8 cellular contexts compared by ENCODE assay signal in genomic region chr22:40855960-40856512, GRCh38. TPM values are rescaled to one million over a fixed set of nuclear protein-coding genes. Genes with fewer than 3 reads are reported as not detected.
DNase-seq lines count a peak whose midpoint lies in the region; ATAC-seq and TF ChIP-seq lines count a peak whose summit lies in the region.

No MANE protein-coding gene starts in this region.

- peaks cover 66% of the 10 kb centered on the region for H3K4me1 Mint-ChIP-seq in CD8-positive, alpha-beta T cell (ENCODE audit: low read depth)

- peaks cover 38% of the 10 kb centered on the region for H3K36me3 Mint-ChIP-seq in CD8-positive, alpha-beta T cell

- H3K27me3 ChIP-seq in CD8-positive, alpha-beta T cell (ENCODE audit: insufficient read depth, low read length): no peaks in the 10 kb centered on the region
- no peaks in the 10 kb centered on the region for H3K27me3 ChIP-seq in SJCRH30
- H3K27me3 ChIP-seq in layer of hippocampus (ENCODE audit: control insufficient read depth, insufficient read depth, low read length): no peaks in the 10 kb centered on the region

- H3K27me3 Mint-ChIP-seq in CD8-positive, alpha-beta T cell (ENCODE audit: low read depth): no peaks in the 10 kb centered on the region

- CTCF ChIA-PET in CD8-positive, alpha-beta T cell (lab: Charles Lee): interaction anchor here (1.0 to 2.3 kb wide), 4 partner anchors 27 to 173 kb away, joined by 3 to 6 read pairs (median 5); no protein-coding TSS in a partner anchor

- H3K4me3 Mint-ChIP-seq in CD8-positive, alpha-beta T cell: peak overlapping the region; percentile 98

- H3K9me3 Mint-ChIP-seq in CD8-positive, alpha-beta T cell: no peaks in the 10 kb centered on the region

- peak in 1 of 7 experiments; percentile 38 for DNase-seq in CD8-positive, alpha-beta T cell
- DNase-seq in SJCRH30: peak; percentile 35 to 49
- no peak for DNase-seq in stimulated activated naive CD8-positive, alpha-beta T cell treated with anti-CD3 and anti-CD28 coated beads, Interleukin-15, Interleukin-2, amounts not matched to agents 100 U/mL and 50 U/mL, for 24 hours
- DNase-seq in 8988T: no peak

- POLR2A ChIA-PET in CD8-positive, alpha-beta T cell (lab: Charles Lee): interaction anchor here (0.7 to 1.6 kb wide), 13 partner anchors 22 to 734 kb away, joined by 3 to 7 read pairs (median 4); partner anchors contain the start of genes ACO2, EP300, MRTFA and PHF5A

- TF ChIP-seq CTCF in CD8-positive, alpha-beta T cell (IDR thresholded peaks at IDR 0.05): no peak

- peak; percentile 12 for ATAC-seq in CD8-positive, alpha-beta T cell
- peak; percentile 30 for ATAC-seq in GM18907 (IDR thresholded peaks at IDR 0.05; ENCODE audit: unreplicated experiment)
- ATAC-seq in HG03139 (IDR thresholded peaks at IDR 0.05; ENCODE audit: unreplicated experiment): peak; percentile 15
- ATAC-seq in stimulated activated naive CD8-positive, alpha-beta T cell treated with anti-CD3 and anti-CD28 coated beads, Interleukin-15, Interleukin-2, amounts not matched to agents 100 U/mL and 50 U/mL, for 24 hours: peak; percentile 11

- H3K27ac Mint-ChIP-seq in CD8-positive, alpha-beta T cell: peak overlapping the region; percentile 100

- H3K4me3 ChIP-seq in CD8-positive, alpha-beta T cell (ENCODE audit: low read depth, low read length): peak overlapping the region; percentile 85
- peak overlapping the region; percentile 81 for H3K4me3 ChIP-seq in SJCRH30

- H3K27ac ChIP-seq in CD8-positive, alpha-beta T cell (ENCODE audit: low read depth, low read length): peak overlapping the region; percentile 97
- H3K27ac ChIP-seq in SJCRH30: peak overlapping the region; percentile 99
- H3K27ac ChIP-seq in cingulate gyrus (ENCODE audit: low read depth, low read length): peak overlapping the region; percentile 100
- peak overlapping the region; percentile 100 for H3K27ac ChIP-seq in layer of hippocampus (ENCODE audit: low read depth, low read length)

- H3K4me1 ChIP-seq in CD8-positive, alpha-beta T cell (ENCODE audit: insufficient read depth, low read length): peaks cover 43% of the 10 kb centered on the region
- H3K4me1 ChIP-seq in SJCRH30: peaks cover 6% of the 10 kb centered on the region; the same call in 1 of the 2 replicates

- intact Hi-C loops in CD8-positive, alpha-beta T cell (cut with DNase I, micrococcal nuclease): loop anchor here (1.0 to 10.0 kb wide), 12 partner anchors 37 to 1324 kb away; partner anchors contain the start of genes MRTFA (in 2 of the 2), POLR3H (in 2 of the 2), RBX1 (in 2 of the 2) and L3MBTL2 (in 1 of the 2)

- H3K36me3 ChIP-seq in CD8-positive, alpha-beta T cell (ENCODE audit: insufficient read depth, low read length): peaks cover 4% of the 10 kb centered on the region
- peaks cover 5% of the 10 kb centered on the region; the same call in 1 of the 2 replicates for H3K36me3 ChIP-seq in SJCRH30

- H3K9me3 ChIP-seq in CD8-positive, alpha-beta T cell (ENCODE audit: low read length): no peaks in the 10 kb centered on the region
- no peaks in the 10 kb centered on the region for H3K9me3 ChIP-seq in SJCRH30 (replicated peaks)

RNA-seq across cellular contexts. Expression of gene ST13, which starts 0.4 kb away (rescaled TPM):
- total RNA-seq in CD8-positive, alpha-beta T cell: 100 to 1,000 TPM; 143 to 160 TPM
- total RNA-seq in SJCRH30 (2014; rRNA removed; shearing (Covaris generic)): 245 and 285 TPM in 2 replicates

RNA-seq across cellular contexts. Expression of gene XPNPEP3, which starts 0.9 kb away (rescaled TPM):
- 10 to 100 TPM; 13.9 to 15.2 TPM for total RNA-seq in CD8-positive, alpha-beta T cell
- total RNA-seq in SJCRH30 (2014; rRNA removed; shearing (Covaris generic)): 17.3 and 18.2 TPM in 2 replicates

RNA-seq across cellular contexts. Expression of gene DNAJB7, which starts 5.9 kb away (rescaled TPM):
- not detected for total RNA-seq in CD8-positive, alpha-beta T cell
- not detected in 2 replicates for total RNA-seq in SJCRH30 (2014; rRNA removed; shearing (Covaris generic))

RNA-seq across cellular contexts. Expression of gene SLC25A17, which starts 36.9 kb away (rescaled TPM):
- 1 to 10 TPM; 3.2 to 4.0 TPM for total RNA-seq in CD8-positive, alpha-beta T cell
- 37.0 and 37.9 TPM in 2 replicates for total RNA-seq in SJCRH30 (2014; rRNA removed; shearing (Covaris generic))

Comparison
In these comparisons a context has a peak if more than half of its experiments do, and no peak if none do; other contexts are left out.
1. DNase-seq: peak in SJCRH30 (2 of 2); none in stimulated activated naive CD8-positive, alpha-beta T cell treated with anti-CD3 and anti-CD28 coated beads, Interleukin-15, Interleukin-2, amounts not matched to agents 100 U/mL and 50 U/mL, for 24 hours (single experiment) and 8988T (single experiment).
2. Peak in every context shown above with its lines, with median percentiles within 50 percentile points of each other: ATAC-seq and H3K27ac ChIP-seq.